ENCODE assay signal across 10 cellular contexts in the genomic region with DNA sequence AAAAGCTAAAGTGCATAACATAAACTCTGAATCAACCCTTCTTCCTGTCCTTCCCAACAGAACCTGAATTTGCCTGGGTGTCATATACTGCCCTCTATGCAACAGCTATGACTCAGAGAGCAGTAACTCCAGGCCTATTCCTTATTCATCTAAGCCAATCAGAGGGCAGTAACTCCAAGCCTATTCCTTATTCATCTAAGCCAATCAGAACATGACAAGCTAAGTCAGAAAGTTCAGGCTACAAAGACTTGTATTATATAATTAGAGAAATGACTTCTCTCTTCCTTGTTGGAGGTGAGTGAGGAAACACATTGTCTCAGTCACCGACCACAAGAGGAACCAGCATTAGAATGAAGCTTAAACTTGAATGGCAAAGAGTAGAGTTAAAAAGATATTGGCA. TPM values are rescaled to one million over a fixed set of nuclear protein-coding genes. Genes with fewer than 3 reads are reported as not detected.
DNase-seq lines count a peak whose midpoint lies in the region; ATAC-seq and TF ChIP-seq lines count a peak whose summit lies in the region.
"Had no signal": no experiment of that assay in that cellular context is flagged by ENCODE, and none has a peak within 500 bp of the region (broad histone marks: within the 10 kb centered on the region; RNA-seq: fewer than 3 reads in every experiment).

No MANE protein-coding gene starts in this region.

- DNase-seq in MCF 10A (ENCODE audit: unreplicated experiment) (peak; percentile 63), breast epithelium (ENCODE audit: low spot score in 2 of 2) (no peak), NOMO-1 (lab: John Stamatoyannopoulos, UW; ENCODE audit: unreplicated experiment in 2 of 2) (peak; percentile 83 to 96), osteoblast (ENCODE audit: insufficient read length, low spot score, missing footprints) (peak; percentile 45), T-helper 1 cell (no peak), thyroid gland (no peak)
- no peak for DNase-seq in activated CD8-positive, alpha-beta T cell treated with anti-CD3 and anti-CD28 coated beads, Interleukin-2, amount 10 ng/mL, durations not matched to agents 7 days and 5 days
- DNase-seq: activated CD4-positive, alpha-beta T cell treated with anti-CD3 and anti-CD28 coated beads, Interleukin-2, amount 50 U/mL, for 4 hours; MG63 had no signal

- H3K27ac Mint-ChIP-seq in MCF 10A (ENCODE audit: low read depth, unreplicated experiment), result peak overlapping the region; percentile 14
- peak overlapping the region; percentile 62 for H3K27ac Mint-ChIP-seq in dendritic cell treated with granulocyte-macrophage colony-stimulating factor and Interleukin-4, amounts not matched to agents 40 ng/mL and 50 ng/mL, for 4 days
- H3K27ac Mint-ChIP-seq in activated CD8-positive, alpha-beta T cell treated with anti-CD3 and anti-CD28 coated beads, Interleukin-2, amount 10 ng/mL, durations not matched to agents 7 days and 5 days, result no peak overlapping the region

- no peak overlapping the region for H3K4me3 Mint-ChIP-seq in MCF 10A (ENCODE audit: unreplicated experiment)
- H3K4me3 Mint-ChIP-seq in dendritic cell treated with granulocyte-macrophage colony-stimulating factor and Interleukin-4, amounts not matched to agents 40 ng/mL and 50 ng/mL, for 4 days, result no peak overlapping the region
- H3K4me3 Mint-ChIP-seq in activated CD8-positive, alpha-beta T cell treated with anti-CD3 and anti-CD28 coated beads, Interleukin-2, amount 10 ng/mL, durations not matched to agents 7 days and 5 days, result no peak overlapping the region

- intact Hi-C loops in MCF 10A (cut with micrococcal nuclease), result no loop called here
- intact Hi-C loops in breast epithelium (cut with DNase I; ENCODE audit: low total_unique reads), result no loop called here
- intact Hi-C loops in dendritic cell treated with granulocyte-macrophage colony-stimulating factor and Interleukin-4, amounts not matched to agents 40 ng/mL and 50 ng/mL, for 4 days (cut with micrococcal nuclease), result no loop called here
- intact Hi-C loops in thyroid gland (cut with DNase I), result no loop called here

- BruUV-seq in MCF 10A (replicated peaks; lab: Mats Ljungman, UMichigan), result no TSS peak

- no peak overlapping the region for H2AFZ ChIP-seq in osteoblast (ENCODE audit: low read length)

- H3K9me3 ChIP-seq in breast epithelium (no peaks in the 10 kb centered on the region), osteoblast (ENCODE audit: low read depth, low read length) (no peaks in the 10 kb centered on the region), thyroid gland (no peaks in the 10 kb centered on the region)
- H3K9me3 ChIP-seq: MG63 had no signal

- peaks cover 8% of the 10 kb centered on the region for H3K9me3 Mint-ChIP-seq in MCF 10A (ENCODE audit: unreplicated experiment)
- peaks cover 11% of the 10 kb centered on the region for H3K9me3 Mint-ChIP-seq in dendritic cell treated with granulocyte-macrophage colony-stimulating factor and Interleukin-4, amounts not matched to agents 40 ng/mL and 50 ng/mL, for 4 days
- H3K9me3 Mint-ChIP-seq in activated CD8-positive, alpha-beta T cell treated with anti-CD3 and anti-CD28 coated beads, Interleukin-2, amount 10 ng/mL, durations not matched to agents 7 days and 5 days (ENCODE audit: insufficient read depth), result no peaks in the 10 kb centered on the region

- H3K27me3 ChIP-seq in breast epithelium (no peaks in the 10 kb centered on the region), osteoblast (ENCODE audit: insufficient read depth, low read length) (no peaks in the 10 kb centered on the region), thyroid gland (no peaks in the 10 kb centered on the region)
- H3K27me3 ChIP-seq: MG63 had no signal

- H3K36me3 Mint-ChIP-seq in MCF 10A (ENCODE audit: insufficient read depth, unreplicated experiment), result no peaks in the 10 kb centered on the region
- H3K36me3 Mint-ChIP-seq in dendritic cell treated with granulocyte-macrophage colony-stimulating factor and Interleukin-4, amounts not matched to agents 40 ng/mL and 50 ng/mL, for 4 days (ENCODE audit: low read depth), result no peaks in the 10 kb centered on the region
- H3K36me3 Mint-ChIP-seq in activated CD8-positive, alpha-beta T cell treated with anti-CD3 and anti-CD28 coated beads, Interleukin-2, amount 10 ng/mL, durations not matched to agents 7 days and 5 days (ENCODE audit: low read depth), result peaks cover 14% of the 10 kb centered on the region

- H3K79me2 ChIP-seq in osteoblast (ENCODE audit: insufficient read depth, low read length), result no peaks in the 10 kb centered on the region

- POLR2A ChIA-PET in MCF 10A (lab: Yijun Ruan, JAX), result interaction anchor here (0.7 to 1.3 kb wide), 4 partner anchors 8 to 157 kb away, joined by 4 to 5 read pairs (median 4); no protein-coding TSS in a partner anchor
- POLR2A ChIA-PET in activated CD8-positive, alpha-beta T cell treated with anti-CD3 and anti-CD28 coated beads, Interleukin-2, amount 10 ng/mL, durations not matched to agents 7 days and 5 days (lab: Charles Lee), result no interaction called here

- 88 to 94% methylated on average over 1 of the region's 1 CpG for WGBS in thyroid gland, 2 donors

- TF ChIP-seq POLR2A in breast epithelium (IDR thresholded peaks at IDR 0.05) (no peak), thyroid gland (IDR thresholded peaks at IDR 0.05) (no peak)

- H3K4me3 ChIP-seq in breast epithelium (no peak overlapping the region), osteoblast (ENCODE audit: insufficient read depth, low read length) (no peak overlapping the region), thyroid gland (replicated peaks in 1 of 3) (no peak overlapping the region)
- H3K4me3 ChIP-seq: MG63 had no signal

- no peaks in the 10 kb centered on the region for H4K20me1 ChIP-seq in osteoblast (ENCODE audit: insufficient read depth, low read length)

- H3K4me1 ChIP-seq in breast epithelium (no peaks in the 10 kb centered on the region), osteoblast (ENCODE audit: insufficient read depth, low read length) (peaks cover 12% of the 10 kb centered on the region), thyroid gland (no peaks in the 10 kb centered on the region)

- no peak for TF ChIP-seq CTCF in MCF 10A (IDR thresholded peaks at IDR 0.05; ENCODE audit: unreplicated experiment)
- no peak for TF ChIP-seq CTCF in breast epithelium (IDR thresholded peaks at IDR 0.05)
- TF ChIP-seq CTCF in osteoblast (IDR thresholded peaks at IDR 0.05; ENCODE audit: extremely low read depth, low read depth, low read length), result no peak
- no peak for TF ChIP-seq CTCF in thyroid gland (IDR thresholded peaks at IDR 0.05)

- CTCF ChIA-PET in MCF 10A (lab: Yijun Ruan, JAX), result interaction anchor here (0.7 to 32.8 kb wide), 6 partner anchors 8 to 630 kb away, joined by 3 to 1662 read pairs (median 6); no protein-coding TSS in a partner anchor
- CTCF ChIA-PET in activated CD8-positive, alpha-beta T cell treated with anti-CD3 and anti-CD28 coated beads, Interleukin-2, amount 10 ng/mL, durations not matched to agents 7 days and 5 days (lab: Charles Lee), result interaction anchor here (0.8 to 1.4 kb wide), 3 partner anchors 18 to 157 kb away, joined by 3 to 11 read pairs (median 4); no protein-coding TSS in a partner anchor

- H3K4me1 Mint-ChIP-seq in MCF 10A (ENCODE audit: insufficient read depth, unreplicated experiment), result peaks cover 5% of the 10 kb centered on the region
- peaks cover 28% of the 10 kb centered on the region for H3K4me1 Mint-ChIP-seq in dendritic cell treated with granulocyte-macrophage colony-stimulating factor and Interleukin-4, amounts not matched to agents 40 ng/mL and 50 ng/mL, for 4 days (ENCODE audit: low read depth)
- H3K4me1 Mint-ChIP-seq in activated CD8-positive, alpha-beta T cell treated with anti-CD3 and anti-CD28 coated beads, Interleukin-2, amount 10 ng/mL, durations not matched to agents 7 days and 5 days (ENCODE audit: low read depth), result peaks cover 48% of the 10 kb centered on the region

- H3K4me2 ChIP-seq in osteoblast (ENCODE audit: insufficient read depth, low read length), result no peak overlapping the region

- H3K36me3 ChIP-seq in breast epithelium (no peaks in the 10 kb centered on the region), osteoblast (ENCODE audit: insufficient read depth, low read length) (no peaks in the 10 kb centered on the region), thyroid gland (no peaks in the 10 kb centered on the region)
- H3K36me3 ChIP-seq: MG63 had no signal

- H3K27ac ChIP-seq in breast epithelium (peak overlapping the region in 1 of 2 donors; percentile 56), osteoblast (ENCODE audit: low read depth, low read length) (no peak overlapping the region), thyroid gland (no peak overlapping the region)

- no peak for ATAC-seq in activated CD8-positive, alpha-beta T cell treated with anti-CD3 and anti-CD28 coated beads, Interleukin-2, amount 10 ng/mL, durations not matched to agents 7 days and 5 days

- no peaks in the 10 kb centered on the region for H3K27me3 Mint-ChIP-seq in MCF 10A (ENCODE audit: insufficient read depth, unreplicated experiment)
- H3K27me3 Mint-ChIP-seq in dendritic cell treated with granulocyte-macrophage colony-stimulating factor and Interleukin-4, amounts not matched to agents 40 ng/mL and 50 ng/mL, for 4 days, result no peaks in the 10 kb centered on the region
- H3K27me3 Mint-ChIP-seq in activated CD8-positive, alpha-beta T cell treated with anti-CD3 and anti-CD28 coated beads, Interleukin-2, amount 10 ng/mL, durations not matched to agents 7 days and 5 days (ENCODE audit: low read depth), result peaks cover 28% of the 10 kb centered on the region

RNA-seq across cellular contexts. Expression of gene TADA1, which starts 26.2 kb away (rescaled TPM):
- 14.7 and 15.9 TPM in 2 replicates for total RNA-seq in MCF 10A (2022)
- 10 to 100 TPM in 2 of 3 donors, 1 to 10 TPM in 1; 6.9 to 18.7 (median 14.1) TPM for total RNA-seq in breast epithelium
- total RNA-seq in osteoblast, result 10.6 and 11.6 TPM in 2 replicates
- 10 to 100 TPM; 12.9 to 13.6 TPM for total RNA-seq in activated CD8-positive, alpha-beta T cell treated with anti-CD3 and anti-CD28 coated beads, Interleukin-2, amount 10 ng/mL, durations not matched to agents 7 days and 5 days
- total RNA-seq in thyroid gland, result 10 to 100 TPM; 14.6 to 17.3 (median 16.1) TPM

Comparison
In these comparisons a context has a peak if more than half of its experiments do, and no peak if none do; other contexts are left out.
1. DNase-seq: peak in MCF 10A (single experiment), NOMO-1 (2 of 2) and osteoblast (single experiment); none in breast epithelium (0 of 2), T-helper 1 cell (0 of 5), activated CD8-positive, alpha-beta T cell treated with anti-CD3 and anti-CD28 coated beads, Interleukin-2, amount 10 ng/mL, durations not matched to agents 7 days and 5 days (single experiment) and thyroid gland (0 of 2).